In genomic region chr11:102117472-102118113, GRCh38 we compare ENCODE assay signal across 17 cellular contexts. TPM values are rescaled to one million over a fixed set of nuclear protein-coding genes. Genes with fewer than 3 reads are reported as not detected.
DNase-seq lines count a peak whose midpoint lies in the region; ATAC-seq, FAIRE-seq and TF ChIP-seq lines count a peak whose summit lies in the region.
"Had no signal": no experiment of that assay in that cellular context is flagged by ENCODE, and none has a peak within 500 bp of the region (broad histone marks: within the 10 kb centered on the region; RNA-seq: fewer than 3 reads in every experiment).

No MANE protein-coding gene starts in this region.

- BruUV-seq in PC-9 (replicated peaks; lab: Mats Ljungman, UMichigan), result no TSS peak

- POLR2A ChIA-PET in PC-9 (lab: Charles Lee; ENCODE audit: unreplicated experiment), result no interaction called here

- CTCF ChIA-PET in PC-9 (lab: Charles Lee), result no interaction called here

- TF ChIP-seq EP300 in ovary (IDR thresholded peaks at IDR 0.05), result no peak

- H3K4me2 ChIP-seq in BLaER1 treated with 17β-estradiol and CSF1 and Interleukin-3, amounts not matched to agents 10 nM and 100 nM, result peak overlapping the region; percentile 1 to 63 (median 40); a peak in 17 of 22 replicates
- peak overlapping the region; percentile 72 for H3K4me2 ChIP-seq in PC-9

- no peaks in the 10 kb centered on the region for H3K9me2 ChIP-seq in PC-9 (ENCODE audit: insufficient read depth)

- no peak overlapping the region for H3K27ac ChIP-seq in BLaER1 treated with 17β-estradiol and CSF1 and Interleukin-3, amounts not matched to agents 10 nM and 100 nM
- H3K27ac ChIP-seq in PC-9 (peak overlapping the region; percentile 30), ovary (peak overlapping the region in 1 of 2 donors; percentile 35)
- H3K27ac ChIP-seq: Peyer's patch, sigmoid colon had no signal

- TF ChIP-seq CTCF in PC-9 (conservative IDR thresholded peaks at IDR 0.05) (no peak), ovary (IDR thresholded peaks at IDR 0.05) (no peak)

- H3K79me2 ChIP-seq in PC-9 (ENCODE audit: low read depth), result peaks cover 100% of the 10 kb centered on the region

- no peak for DNase-seq in PC-9
- DNase-seq in ovary, result no peak
- no peak for DNase-seq in HT-29 (ENCODE audit: low spot score)
- DNase-seq in RKO (ENCODE audit: low spot score), result no peak
- DNase-seq in stimulated activated CD4-positive, alpha-beta T cell treated with anti-CD3 and anti-CD28 coated beads, Interleukin-2, amount 100 ng/mL, for 24 hours, result no peak
- DNase-seq: activated CD8-positive, alpha-beta memory T cell treated with anti-CD3 and anti-CD28 coated beads, Interleukin-2, amount 50 U/mL, for 4 hours; NCI-H187 treated with DMSO at 0.1 percent for 48 hours; NCI-H524 treated with DMSO at 0.1 percent for 48 hours; Peyer's patch; sigmoid colon; stimulated activated naive B cell treated with anti-CD40 and anti-IgM and Interleukin-4, amounts not matched to agents 10 μg/mL and 1 μg/mL and 100 μg/mL, for 72 hours; T-helper 1 cell had no signal

- ATAC-seq in GM21737 (IDR thresholded peaks at IDR 0.05; ENCODE audit: unreplicated experiment), result no peak
- ATAC-seq: activated CD4-positive, CD25-positive, alpha-beta regulatory T cell treated with anti-CD3 and anti-CD28 coated beads, Interleukin-2, amount 50 U/mL, for 24 hours; stimulated activated naive B cell treated with anti-CD40 and anti-IgM and Interleukin-4, amounts not matched to agents 10 μg/mL and 1 μg/mL and 100 μg/mL, for 72 hours had no signal

- H3K9ac ChIP-seq in BLaER1 treated with 17β-estradiol and CSF1 and Interleukin-3, amounts not matched to agents 10 nM and 100 nM, result no peak overlapping the region

- peak; percentile 59 for FAIRE-seq in endometrium (lab: Jason Lieb, UNC)

- no peak for TF ChIP-seq POLR2A in ovary (IDR thresholded peaks at IDR 0.05)

- H3F3A ChIP-seq in PC-9 (ENCODE audit: insufficient read depth, low read depth), result peaks cover 58% of the 10 kb centered on the region

- H3K27me3 ChIP-seq in BLaER1 treated with 17β-estradiol and CSF1 and Interleukin-3, amounts not matched to agents 10 nM and 100 nM, result peaks cover 0 to 100% (median 6%) of the 10 kb centered on the region in 11 experiments; a peak in 15 of 22 replicates
- H3K27me3 ChIP-seq in PC-9 (ENCODE audit: insufficient read depth, low read depth), result no peaks in the 10 kb centered on the region
- no peaks in the 10 kb centered on the region for H3K27me3 ChIP-seq in ovary
- H3K27me3 ChIP-seq: Peyer's patch, sigmoid colon had no signal

- peaks cover 0 to 26% (median under 1%) of the 10 kb centered on the region in 11 experiments; a peak in 7 of 22 replicates for H4K20me1 ChIP-seq in BLaER1 treated with 17β-estradiol and CSF1 and Interleukin-3, amounts not matched to agents 10 nM and 100 nM
- peaks cover 11% of the 10 kb centered on the region for H4K20me1 ChIP-seq in PC-9 (ENCODE audit: insufficient read depth)

- H3K36me3 ChIP-seq in BLaER1 treated with 17β-estradiol and CSF1 and Interleukin-3, amounts not matched to agents 10 nM and 100 nM, result peaks cover 0 to 13% (median 0%) of the 10 kb centered on the region in 11 experiments; a peak in 3 of 22 replicates
- H3K36me3 ChIP-seq in PC-9 (ENCODE audit: low read depth) (peaks cover 42% of the 10 kb centered on the region), ovary (no peaks in the 10 kb centered on the region)
- H3K36me3 ChIP-seq: Peyer's patch had no signal

- H3K4me1 ChIP-seq in BLaER1 treated with 17β-estradiol and CSF1 and Interleukin-3, amounts not matched to agents 10 nM and 100 nM, result peaks cover 3 to 20% (median 9%) of the 10 kb centered on the region in 10 experiments; a peak in 18 of 20 replicates
- peaks cover 97% of the 10 kb centered on the region for H3K4me1 ChIP-seq in PC-9 (replicated peaks; ENCODE audit: insufficient read depth)
- peaks cover 17% of the 10 kb centered on the region for H3K4me1 ChIP-seq in ovary (ENCODE audit: insufficient read depth)

- H2AFZ ChIP-seq in PC-9, result no peak overlapping the region

- H3K9me3 ChIP-seq in BLaER1 treated with 17β-estradiol and CSF1 and Interleukin-3, amounts not matched to agents 10 nM and 100 nM (replicated peaks in 1 of 11), result peaks cover 0 to 3% (median 0%) of the 10 kb centered on the region in 11 experiments; a peak in 4 of 22 replicates
- no peaks in the 10 kb centered on the region for H3K9me3 ChIP-seq in PC-9 (ENCODE audit: insufficient read depth, low read depth)
- no peaks in the 10 kb centered on the region for H3K9me3 ChIP-seq in ovary
- H3K9me3 ChIP-seq: Peyer's patch, sigmoid colon had no signal

- intact Hi-C loops in PC-9 (cut with micrococcal nuclease; ENCODE audit: unreplicated experiment) (no loop called here), ovary (cut with DNase I) (loop anchor here (10.0 kb wide), 3 partner anchors 57 to 147 kb away; no protein-coding TSS in a partner anchor)

- 4 to 7% (median 4%) methylated on average over 4 of the region's 4 CpGs for WGBS in ovary, 3 donors

- no peak overlapping the region for H3K4me3 ChIP-seq in BLaER1 treated with 17β-estradiol and CSF1 and Interleukin-3, amounts not matched to agents 10 nM and 100 nM
- no peak overlapping the region for H3K4me3 ChIP-seq in PC-9
- peak overlapping the region; percentile 8 for H3K4me3 ChIP-seq in ovary
- H3K4me3 ChIP-seq: lung, Peyer's patch, sigmoid colon had no signal

RNA-seq across cellular contexts. Expression of gene YAP1, which starts 7.3 kb away (rescaled TPM):
- total RNA-seq in PC-9 (2021) (101 and 111 TPM in 2 replicates), ovary (100 to 1,000 TPM; 104 to 184 (median 147) TPM)
- 100 to 1,000 TPM in 1 of 2 donors, 10 to 100 TPM in 1; 70.3 to 152 TPM for polyA plus RNA-seq in ovary
- total RNA-seq in HT-29 (2014; rRNA removed; shearing (Covaris generic)), result 112 TPM in 2 replicates
